ENCODE assay signal across 1 cellular context in the genomic region with DNA sequence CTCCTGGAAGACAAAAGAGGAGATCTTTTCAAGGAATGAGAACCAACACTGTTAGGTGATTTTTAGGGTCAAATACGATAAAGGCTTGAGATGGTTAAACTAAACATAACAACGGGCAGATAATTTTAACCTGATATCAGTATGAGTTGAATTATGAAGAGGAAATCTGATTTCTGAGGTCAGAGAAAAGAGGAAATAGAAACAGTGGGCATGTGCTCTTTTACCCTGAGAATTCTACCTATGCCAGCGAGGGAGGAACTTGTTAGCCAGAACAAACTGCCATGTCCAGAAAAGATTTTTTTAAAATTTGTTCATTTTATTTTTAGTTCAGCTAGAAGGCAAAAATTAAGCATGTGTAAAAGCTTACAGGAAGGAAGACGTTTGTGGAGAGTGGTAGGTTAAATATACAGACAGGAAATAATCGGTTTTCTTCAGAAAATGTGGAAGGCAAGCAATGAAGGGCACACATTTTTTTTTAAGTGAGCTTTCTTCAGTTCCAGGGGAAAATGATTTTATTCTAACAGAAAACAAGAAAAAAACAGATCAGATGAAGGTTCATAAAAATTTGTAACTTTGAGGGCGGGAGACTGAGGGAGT.
TF ChIP-seq lines count a peak whose summit lies in the region.

No MANE protein-coding gene starts in this region.

TF ChIP-seq in SK-N-SH treated with all-trans-retinoic acid at 6 μM for 48 hours, 23 proteins besides CTCF, POLR2A, EP300 and RAD21 (continued from another document):
- TF ChIP-seq, protein P1, sequence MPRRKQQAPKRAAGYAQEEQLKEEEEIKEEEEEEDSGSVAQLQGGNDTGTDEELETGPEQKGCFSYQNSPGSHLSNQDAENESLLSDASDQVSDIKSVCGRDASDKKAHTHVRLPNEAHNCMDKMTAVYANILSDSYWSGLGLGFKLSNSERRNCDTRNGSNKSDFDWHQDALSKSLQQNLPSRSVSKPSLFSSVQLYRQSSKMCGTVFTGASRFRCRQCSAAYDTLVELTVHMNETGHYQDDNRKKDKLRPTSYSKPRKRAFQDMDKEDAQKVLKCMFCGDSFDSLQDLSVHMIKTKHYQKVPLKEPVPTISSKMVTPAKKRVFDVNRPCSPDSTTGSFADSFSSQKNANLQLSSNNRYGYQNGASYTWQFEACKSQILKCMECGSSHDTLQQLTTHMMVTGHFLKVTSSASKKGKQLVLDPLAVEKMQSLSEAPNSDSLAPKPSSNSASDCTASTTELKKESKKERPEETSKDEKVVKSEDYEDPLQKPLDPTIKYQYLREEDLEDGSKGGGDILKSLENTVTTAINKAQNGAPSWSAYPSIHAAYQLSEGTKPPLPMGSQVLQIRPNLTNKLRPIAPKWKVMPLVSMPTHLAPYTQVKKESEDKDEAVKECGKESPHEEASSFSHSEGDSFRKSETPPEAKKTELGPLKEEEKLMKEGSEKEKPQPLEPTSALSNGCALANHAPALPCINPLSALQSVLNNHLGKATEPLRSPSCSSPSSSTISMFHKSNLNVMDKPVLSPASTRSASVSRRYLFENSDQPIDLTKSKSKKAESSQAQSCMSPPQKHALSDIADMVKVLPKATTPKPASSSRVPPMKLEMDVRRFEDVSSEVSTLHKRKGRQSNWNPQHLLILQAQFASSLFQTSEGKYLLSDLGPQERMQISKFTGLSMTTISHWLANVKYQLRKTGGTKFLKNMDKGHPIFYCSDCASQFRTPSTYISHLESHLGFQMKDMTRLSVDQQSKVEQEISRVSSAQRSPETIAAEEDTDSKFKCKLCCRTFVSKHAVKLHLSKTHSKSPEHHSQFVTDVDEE (CRISPR knock-in tag; IDR thresholded peaks at IDR 0.05): no peak
- TF ChIP-seq CSDC2 (CRISPR knock-in tag; IDR thresholded peaks at IDR 0.05): no peak
- no peak for TF ChIP-seq TCF4 (CRISPR knock-in tag; IDR thresholded peaks at IDR 0.05; ENCODE audit: borderline replicate concordance)
- TF ChIP-seq, protein P2, sequence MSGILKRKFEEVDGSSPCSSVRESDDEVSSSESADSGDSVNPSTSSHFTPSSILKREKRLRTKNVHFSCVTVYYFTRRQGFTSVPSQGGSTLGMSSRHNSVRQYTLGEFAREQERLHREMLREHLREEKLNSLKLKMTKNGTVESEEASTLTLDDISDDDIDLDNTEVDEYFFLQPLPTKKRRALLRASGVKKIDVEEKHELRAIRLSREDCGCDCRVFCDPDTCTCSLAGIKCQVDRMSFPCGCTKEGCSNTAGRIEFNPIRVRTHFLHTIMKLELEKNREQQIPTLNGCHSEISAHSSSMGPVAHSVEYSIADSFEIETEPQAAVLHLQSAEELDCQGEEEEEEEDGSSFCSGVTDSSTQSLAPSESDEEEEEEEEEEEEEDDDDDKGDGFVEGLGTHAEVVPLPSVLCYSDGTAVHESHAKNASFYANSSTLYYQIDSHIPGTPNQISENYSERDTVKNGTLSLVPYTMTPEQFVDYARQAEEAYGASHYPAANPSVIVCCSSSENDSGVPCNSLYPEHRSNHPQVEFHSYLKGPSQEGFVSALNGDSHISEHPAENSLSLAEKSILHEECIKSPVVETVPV (CRISPR knock-in tag; IDR thresholded peaks at IDR 0.05): no peak
- TF ChIP-seq ZFP30 (CRISPR knock-in tag; IDR thresholded peaks at IDR 0.05): no peak
- TF ChIP-seq TOX (CRISPR knock-in tag; IDR thresholded peaks at IDR 0.05; ENCODE audit: borderline replicate concordance): no peak
- TF ChIP-seq ZNF565 (CRISPR knock-in tag; conservative IDR thresholded peaks at IDR 0.05; ENCODE audit: low read depth): no peak
- no peak for TF ChIP-seq ARNTL (CRISPR knock-in tag; IDR thresholded peaks at IDR 0.05; ENCODE audit: borderline replicate concordance, low read depth)
- TF ChIP-seq ZC3H10 (CRISPR knock-in tag; IDR thresholded peaks at IDR 0.05): no peak
- no peak for TF ChIP-seq PPARA (CRISPR knock-in tag; IDR thresholded peaks at IDR 0.05; ENCODE audit: borderline replicate concordance)
- TF ChIP-seq ZNF70 (CRISPR knock-in tag; IDR thresholded peaks at IDR 0.05): no peak
- TF ChIP-seq ISL1 (CRISPR knock-in tag; IDR thresholded peaks at IDR 0.05): no peak
- no peak for TF ChIP-seq ZFP3 (CRISPR knock-in tag; IDR thresholded peaks at IDR 0.05)
